Comparison of ENCODE assay signal across 9 cellular contexts in the genomic region with DNA sequence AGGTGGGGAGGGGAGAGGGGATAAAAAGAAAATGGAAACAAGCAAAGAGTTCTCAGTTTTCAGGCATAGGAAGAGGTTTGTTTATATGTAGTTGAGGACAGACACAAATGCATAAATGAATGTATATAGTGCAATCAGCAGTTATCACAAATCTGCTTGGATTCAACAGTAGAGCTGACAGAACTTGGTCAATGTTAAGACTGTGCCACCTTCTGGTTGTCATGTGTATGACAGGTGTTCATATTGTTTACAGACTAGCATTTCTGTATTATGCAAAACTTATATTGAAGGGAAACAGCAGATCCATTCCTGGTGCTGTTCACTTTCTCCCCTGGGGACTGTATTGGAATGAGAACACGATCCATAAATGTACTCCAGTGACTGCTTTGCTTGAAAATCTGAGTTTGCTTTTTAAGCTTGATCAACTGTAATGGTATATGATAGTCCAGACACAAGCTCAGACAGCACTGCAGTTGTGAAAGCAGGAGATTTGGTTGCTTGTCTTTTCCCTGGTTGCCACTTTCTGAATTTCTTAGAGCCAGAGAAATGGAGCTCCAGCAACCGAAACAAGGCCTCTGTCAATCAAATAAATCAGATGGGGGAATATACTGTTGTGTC.
DNase-seq lines count a peak whose midpoint lies in the region; ATAC-seq and TF ChIP-seq lines count a peak whose summit lies in the region.
"Had no signal": no experiment of that assay in that cellular context is flagged by ENCODE, and none has a peak within 500 bp of the region (broad histone marks: within the 10 kb centered on the region; RNA-seq: fewer than 3 reads in every experiment).

No MANE protein-coding gene starts in this region.

- peak; percentile 76 for TF ChIP-seq CTCF in nephron progenitor cell (IDR thresholded peaks at IDR 0.05)

- DNase-seq in COLO668 (lab: John Stamatoyannopoulos, UW; ENCODE audit: unreplicated experiment) (peak; percentile 85), NCI-H1105 treated with DMSO at 0.1 percent for 48 hours (lab: John Stamatoyannopoulos, UW) (peak; percentile 68), T-helper 17 cell (peak in 1 of 3 donors; percentile 16), erythroblast (lab: John Stamatoyannopoulos, UW) (peak; percentile 47 to 66), nephron progenitor cell (peak; percentile 51), UCSD-AML1 (lab: John Stamatoyannopoulos, UW; ENCODE audit: unreplicated experiment) (no peak)

- H3K9me3 Mint-ChIP-seq in nephron progenitor cell = no peaks in the 10 kb centered on the region
- H3K9me3 Mint-ChIP-seq: activated naive CD4-positive, alpha-beta T cell treated with anti-CD3 and anti-CD28 coated beads, Interleukin-2, amount 50 U/mL, for 72 hours had no signal

- no peaks in the 10 kb centered on the region for H3K9me3 ChIP-seq in T-helper 17 cell (ENCODE audit: control insufficient read depth, low read length, poor library complexity, severe bottlenecking)

- no peak overlapping the region for H3K27ac Mint-ChIP-seq in T-helper 17 cell
- no peak overlapping the region for H3K27ac Mint-ChIP-seq in nephron progenitor cell
- H3K27ac Mint-ChIP-seq: activated naive CD4-positive, alpha-beta T cell treated with anti-CD3 and anti-CD28 coated beads, Interleukin-2, amount 50 U/mL, for 72 hours had no signal

- H3K27me3 Mint-ChIP-seq in T-helper 17 cell (peaks cover 58% of the 10 kb centered on the region), nephron progenitor cell (ENCODE audit: low read depth, poor library complexity) (peaks cover 9% of the 10 kb centered on the region)

- no peak for TF ChIP-seq POLR2A in erythroblast (IDR thresholded peaks at IDR 0.05; ENCODE audit: low read length)

- H3K4me1 Mint-ChIP-seq in T-helper 17 cell (peaks cover 2% of the 10 kb centered on the region), nephron progenitor cell (no peaks in the 10 kb centered on the region)

- H3K4me3 Mint-ChIP-seq in T-helper 17 cell (no peak overlapping the region), nephron progenitor cell (no peak overlapping the region)

- H3K36me3 Mint-ChIP-seq in T-helper 17 cell (ENCODE audit: low read depth) (no peaks in the 10 kb centered on the region), nephron progenitor cell (ENCODE audit: low read depth) (no peaks in the 10 kb centered on the region)
- H3K36me3 Mint-ChIP-seq: activated naive CD4-positive, alpha-beta T cell treated with anti-CD3 and anti-CD28 coated beads, Interleukin-2, amount 50 U/mL, for 72 hours had no signal

- ATAC-seq in GM18508 (IDR thresholded peaks at IDR 0.05; ENCODE audit: insufficient read depth, unreplicated experiment) = peak; percentile 93
- peak; percentile 84 for ATAC-seq in HG02870 (IDR thresholded peaks at IDR 0.05; ENCODE audit: unreplicated experiment)
- peak; percentile 73 for ATAC-seq in T-helper 17 cell
